In the genomic region with DNA sequence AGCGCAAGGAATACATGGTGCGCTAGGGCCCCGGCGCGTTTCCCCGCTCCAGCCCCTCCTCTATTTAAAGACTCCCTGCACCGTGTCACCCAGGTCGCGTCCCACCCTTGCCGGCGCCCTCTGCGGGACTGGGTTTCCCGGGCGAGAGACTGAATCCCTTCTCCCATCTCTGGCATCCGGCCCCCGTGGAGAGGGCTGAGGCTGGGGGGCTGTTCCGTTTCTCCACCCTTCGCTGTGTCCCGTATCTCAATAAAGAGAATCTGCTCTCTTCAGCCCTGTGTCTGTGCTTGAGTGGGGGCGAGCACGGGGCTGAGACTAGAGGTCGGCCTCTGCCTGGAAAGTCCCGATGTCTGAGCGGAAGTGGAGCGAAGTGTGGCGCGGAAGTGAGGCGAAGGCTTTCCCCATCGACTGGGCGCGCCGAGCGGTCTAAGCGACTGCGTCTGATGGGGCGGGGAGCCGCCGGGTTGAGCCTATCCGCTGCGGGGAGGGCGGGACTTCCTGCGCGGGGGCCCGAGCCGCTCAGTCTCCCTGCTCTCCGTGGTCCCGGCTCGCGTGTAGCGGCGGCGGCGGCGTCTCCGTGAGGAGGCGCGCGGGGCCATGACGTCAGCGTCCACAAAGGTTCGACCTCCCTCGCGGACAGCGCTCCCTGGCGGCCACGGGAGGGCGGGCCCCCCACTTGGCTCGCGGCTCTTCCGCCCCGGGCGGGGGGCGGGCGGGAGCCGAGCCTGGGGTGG, we compare ENCODE assay signal across 8 cellular contexts. TPM values are rescaled to one million over a fixed set of nuclear protein-coding genes. Genes with fewer than 3 reads are reported as not detected.
A peak's percentile ranks its signal among the peaks of the same experiment; 100 is the strongest.
DNase-seq lines count a peak whose midpoint lies in the region; ATAC-seq and TF ChIP-seq lines count a peak whose summit lies in the region.

No MANE protein-coding gene starts in this region.

- no peaks in the 10 kb centered on the region for H3K9me3 Mint-ChIP-seq in endodermal cell

- no peaks in the 10 kb centered on the region for H3K9me3 ChIP-seq in endodermal cell (ENCODE audit: control insufficient read depth, low read length)

- peak overlapping the region; percentile 100 for H3K27ac Mint-ChIP-seq in endodermal cell

- peak overlapping the region; percentile 94 for H3K4me3 Mint-ChIP-seq in endodermal cell

- H3K4me1 Mint-ChIP-seq in endodermal cell: peaks cover 24% of the 10 kb centered on the region

- WGBS in endodermal cell (ENCODE audit: insufficient coverage in 1 of 2, insufficient read length in 1 of 2), 2 experiments: 1 to 10% methylated on average over 6 to 75 of the region's 75 CpGs

- TF ChIP-seq CTCF in endodermal cell (conservative IDR thresholded peaks at IDR 0.05): peak; percentile 91

- H3K4me1 ChIP-seq in endodermal cell (ENCODE audit: control insufficient read depth, insufficient read depth, low read length): no peaks in the 10 kb centered on the region

- peaks cover 22% of the 10 kb centered on the region for H3K36me3 Mint-ChIP-seq in endodermal cell (ENCODE audit: low read depth)

- H3K36me3 ChIP-seq in endodermal cell (ENCODE audit: control insufficient read depth, insufficient read depth, low read length): peaks cover 9% of the 10 kb centered on the region

- H3K27ac ChIP-seq in endodermal cell (ENCODE audit: low read depth, low read length): peak overlapping the region; percentile 78

- ATAC-seq in GM21367 (IDR thresholded peaks at IDR 0.05; ENCODE audit: unreplicated experiment): peak; percentile 63

- H3K27me3 Mint-ChIP-seq in endodermal cell (ENCODE audit: insufficient read depth): no peaks in the 10 kb centered on the region

- H3K9ac ChIP-seq in endodermal cell (ENCODE audit: extremely low read depth, low read length, poor library complexity, severe bottlenecking): peak overlapping the region; percentile 96

- no peaks in the 10 kb centered on the region for H3K27me3 ChIP-seq in endodermal cell (ENCODE audit: control insufficient read depth, insufficient read depth, low read length, poor library complexity, severe bottlenecking)

- peak overlapping the region; percentile 100 for H3K4me3 ChIP-seq in endodermal cell (ENCODE audit: low read length)

- DNase-seq in D341Med (ENCODE audit: low spot score) (peak; percentile 88), HT1080 (ENCODE audit: low read depth) (peak; percentile 96), NOMO-1 treated with DMSO at 0.1 percent for 48 hours (lab: John Stamatoyannopoulos, UW; ENCODE audit: unreplicated experiment) (peak; percentile 98), endodermal cell (peak; percentile 99), midbrain (lab: John Stamatoyannopoulos, UW) (peak; percentile 96)
- peak; percentile 94 for DNase-seq in activated CD8-positive, alpha-beta memory T cell treated with anti-CD3 and anti-CD28 coated beads, Interleukin-2, amount 50 U/mL, for 1 hour (ENCODE audit: extremely low read depth)
- DNase-seq in stimulated activated CD8-positive, alpha-beta memory T cell treated with anti-CD3 and anti-CD28 coated beads, Interleukin-15, amount 100 ng/mL, for 48 hours (ENCODE audit: low read depth in 2 of 2): peak; percentile 98

RNA-seq across cellular contexts. Expression of a gene that starts 2.0 kb away (rescaled TPM):
- 201 and 360 TPM in 2 replicates for total RNA-seq in HT1080 (2014; rRNA removed; shearing (Covaris generic))
- polyA plus RNA-seq in HT1080 (2015; cell fraction: cytosol; rRNA removed): 263 and 349 TPM in 2 replicates
- polyA plus RNA-seq in HT1080 (2015; cell fraction: nucleus; rRNA removed): 71.5 and 114 TPM in 2 replicates
- 100 to 1,000 TPM; 233 to 277 TPM for total RNA-seq in endodermal cell
- 221 TPM for polyA plus RNA-seq in endodermal cell (2013, experiment 1 of 2)
- 204 TPM for polyA plus RNA-seq in endodermal cell (2013, experiment 2 of 2)

RNA-seq across cellular contexts. Expression of a gene that starts 8.4 kb away (rescaled TPM):
- not detected in 2 replicates for total RNA-seq in HT1080 (2014; rRNA removed; shearing (Covaris generic))
- polyA plus RNA-seq in HT1080 (2015; cell fraction: cytosol; rRNA removed): not detected in 2 replicates
- polyA plus RNA-seq in HT1080 (2015; cell fraction: nucleus; rRNA removed): 0.05 TPM in 1 of 2 replicates, not detected in the other
- 1 to 10 TPM; 2.9 to 7.0 TPM for total RNA-seq in endodermal cell
- 2.0 TPM for polyA plus RNA-seq in endodermal cell (2013, experiment 1 of 2)
- 1.1 TPM for polyA plus RNA-seq in endodermal cell (2013, experiment 2 of 2)

RNA-seq across cellular contexts. Expression of a gene that starts 18.6 kb away (rescaled TPM):
- not detected in 2 replicates for total RNA-seq in HT1080 (2014; rRNA removed; shearing (Covaris generic))
- not detected in 2 replicates for polyA plus RNA-seq in HT1080 (2015; cell fraction: cytosol; rRNA removed)
- not detected in 2 replicates for polyA plus RNA-seq in HT1080 (2015; cell fraction: nucleus; rRNA removed)
- under 1 TPM; 0.46 to 0.92 TPM for total RNA-seq in endodermal cell
- polyA plus RNA-seq in endodermal cell (2013, experiment 1 of 2): 0.18 TPM
- polyA plus RNA-seq in endodermal cell (2013, experiment 2 of 2): not detected

RNA-seq across cellular contexts. Expression of a gene that starts 21.4 kb away (rescaled TPM):
- 0.43 TPM in 1 of 2 replicates, not detected in the other for total RNA-seq in HT1080 (2014; rRNA removed; shearing (Covaris generic))
- polyA plus RNA-seq in HT1080 (2015; cell fraction: cytosol; rRNA removed): 2.2 and 2.6 TPM in 2 replicates
- 6.0 and 7.3 TPM in 2 replicates for polyA plus RNA-seq in HT1080 (2015; cell fraction: nucleus; rRNA removed)
- 10 to 100 TPM; 18.8 to 19.9 TPM for total RNA-seq in endodermal cell
- polyA plus RNA-seq in endodermal cell (2013, experiment 1 of 2): 4.3 TPM
- 4.3 TPM for polyA plus RNA-seq in endodermal cell (2013, experiment 2 of 2)

RNA-seq across cellular contexts. Expression of a gene that starts 29.5 kb away (rescaled TPM):
- total RNA-seq in HT1080 (2014; rRNA removed; shearing (Covaris generic)): not detected in 2 replicates
- polyA plus RNA-seq in HT1080 (2015; cell fraction: cytosol; rRNA removed): not detected in 2 replicates
- polyA plus RNA-seq in HT1080 (2015; cell fraction: nucleus; rRNA removed): not detected in 2 replicates
- total RNA-seq in endodermal cell: under 1 TPM; 0.24 to 0.44 TPM
- 0.43 TPM for polyA plus RNA-seq in endodermal cell (2013, experiment 1 of 2)
- 0.54 TPM for polyA plus RNA-seq in endodermal cell (2013, experiment 2 of 2)

Comparison
In these comparisons a context has a peak if more than half of its experiments do, and no peak if none do; other contexts are left out.
1. Peak in every context shown above with its lines: DNase-seq, ATAC-seq, H3K4me3 ChIP-seq and H3K27ac ChIP-seq.